ENCODE assay signal across 9 cellular contexts in the genomic region with DNA sequence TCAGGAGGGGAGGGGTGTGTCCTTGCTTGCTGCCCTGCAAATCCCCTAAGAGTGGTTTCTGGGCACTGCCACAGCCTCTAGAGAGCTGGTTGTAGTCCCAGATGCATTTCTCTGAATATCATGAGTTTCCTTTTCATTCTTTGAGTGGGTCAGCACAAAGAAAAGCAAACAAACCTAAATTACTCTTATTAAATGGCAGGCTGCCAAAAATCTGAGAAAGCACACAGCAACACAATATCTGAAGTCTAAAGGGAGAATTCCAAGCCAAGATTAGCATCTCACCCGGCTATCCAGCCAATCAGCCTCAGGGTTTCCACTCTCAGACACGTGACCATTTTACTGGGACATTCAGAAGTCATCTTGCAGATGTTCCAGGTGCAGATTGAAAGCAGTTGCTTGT.
A peak's percentile ranks its signal among the peaks of the same experiment; 100 is the strongest.
DNase-seq lines count a peak whose midpoint lies in the region; ATAC-seq and FAIRE-seq lines count a peak whose summit lies in the region.
"Had no signal": no experiment of that assay in that cellular context is flagged by ENCODE, and none has a peak within 500 bp of the region (broad histone marks: within the 10 kb centered on the region; RNA-seq: fewer than 3 reads in every experiment).

No MANE protein-coding gene starts in this region.

- intact Hi-C loops in left ventricle myocardium superior (cut with micrococcal nuclease) (no loop called here), cardiac septum (cut with DNase I) (no loop called here), aorta (cut with DNase I) (no loop called here)

- no peaks in the 10 kb centered on the region for H3K9me3 ChIP-seq in aorta (ENCODE audit: control insufficient read depth, low read length)

- H3K4me3 Mint-ChIP-seq in T-helper 2 cell treated with Interferon-gamma antibody and Interleukin-4, amounts not matched to agents 5 μg/mL and 100 μg/mL, for 36 hours: no peak overlapping the region
- H3K4me3 Mint-ChIP-seq: CD14-positive monocyte had no signal

- DNase-seq in left ventricle myocardium superior (no peak), cardiac septum (ENCODE audit: low spot score) (no peak), NCI-H748 (lab: John Stamatoyannopoulos, UW; ENCODE audit: unreplicated experiment) (peak; percentile 96), frontal cortex (ENCODE audit: low spot score in 2 of 2) (peak; percentile 7 to 15), aorta (peak in 1 of 2 donors; percentile 40), mucosa of gallbladder (ENCODE audit: low spot score) (no peak), OCI-M1 (lab: John Stamatoyannopoulos, UW) (no peak)
- no peak for DNase-seq in T-helper 2 cell treated with Interferon-gamma antibody and Interleukin-4, amounts not matched to agents 5 μg/mL and 100 μg/mL, for 36 hours (ENCODE audit: low spot score)

- no peaks in the 10 kb centered on the region for H3K36me3 ChIP-seq in aorta (ENCODE audit: control insufficient read depth in 1 of 2, insufficient read depth in 2 of 2, low read length in 1 of 2)

- no peak overlapping the region for H3K27ac Mint-ChIP-seq in T-helper 2 cell treated with Interferon-gamma antibody and Interleukin-4, amounts not matched to agents 5 μg/mL and 100 μg/mL, for 36 hours
- H3K27ac Mint-ChIP-seq: CD14-positive monocyte had no signal

- H3K27ac ChIP-seq in aorta (ENCODE audit: low read depth in 1 of 2, low read length in 2 of 2): no peak overlapping the region

- no peak overlapping the region for H3K4me3 ChIP-seq in aorta (ENCODE audit: low read length in 2 of 2)

- FAIRE-seq in frontal cortex (lab: Jason Lieb, UNC): no peak

- no peaks in the 10 kb centered on the region for H3K27me3 ChIP-seq in aorta (ENCODE audit: control insufficient read depth in 1 of 2, insufficient read depth in 2 of 2, low read length in 1 of 2)

- ATAC-seq in left ventricle myocardium superior (peak; percentile 56), aorta (ENCODE audit: low FRiP score) (peak; percentile 45)

- WGBS in aorta, 2 donors: 3 to 5% methylated on average over 2 of the region's 2 CpGs

- H3K9me3 Mint-ChIP-seq in T-helper 2 cell treated with Interferon-gamma antibody and Interleukin-4, amounts not matched to agents 5 μg/mL and 100 μg/mL, for 36 hours: peaks cover 5% of the 10 kb centered on the region

- H3K4me1 Mint-ChIP-seq in T-helper 2 cell treated with Interferon-gamma antibody and Interleukin-4, amounts not matched to agents 5 μg/mL and 100 μg/mL, for 36 hours (ENCODE audit: low read depth): no peaks in the 10 kb centered on the region
- H3K4me1 Mint-ChIP-seq: CD14-positive monocyte had no signal

- H3K4me1 ChIP-seq in aorta (ENCODE audit: control insufficient read depth in 1 of 2, insufficient read depth in 2 of 2, low read length in 2 of 2): peaks cover 2 to 7% of the 10 kb centered on the region in 2 donors

- H3K27me3 Mint-ChIP-seq in T-helper 2 cell treated with Interferon-gamma antibody and Interleukin-4, amounts not matched to agents 5 μg/mL and 100 μg/mL, for 36 hours (ENCODE audit: low read depth): no peaks in the 10 kb centered on the region

- no peaks in the 10 kb centered on the region for H3K36me3 Mint-ChIP-seq in T-helper 2 cell treated with Interferon-gamma antibody and Interleukin-4, amounts not matched to agents 5 μg/mL and 100 μg/mL, for 36 hours (ENCODE audit: low read depth)
- H3K36me3 Mint-ChIP-seq: CD14-positive monocyte had no signal

Comparison
In these comparisons a context has a peak if more than half of its experiments do, and no peak if none do; other contexts are left out.
1. DNase-seq: peak in NCI-H748 (single experiment) and frontal cortex (2 of 2); none in left ventricle myocardium superior (single experiment), cardiac septum (single experiment), T-helper 2 cell treated with Interferon-gamma antibody and Interleukin-4, amounts not matched to agents 5 μg/mL and 100 μg/mL, for 36 hours (single experiment), mucosa of gallbladder (single experiment) and OCI-M1 (single experiment).